25 cellular contexts compared by ENCODE assay signal in genomic region chr20:57913156-57913930, GRCh38.
"Had no signal": no experiment of that assay in that cellular context is flagged by ENCODE, and none has a peak within 500 bp of the region (broad histone marks: within the 10 kb centered on the region; RNA-seq: fewer than 3 reads in every experiment).

No MANE protein-coding gene starts in this region.

- H3K27ac Mint-ChIP-seq: effector memory CD8-positive, alpha-beta T cell; immature natural killer cell; naive thymus-derived CD8-positive, alpha-beta T cell; type B pancreatic cell had no signal

- FAIRE-seq: endometrium, frontal cortex, keratinocyte had no signal

- H3K27me3 ChIP-seq: testis, tibial artery, vagina had no signal

- H3K36me3 Mint-ChIP-seq: immature natural killer cell; naive thymus-derived CD8-positive, alpha-beta T cell; type B pancreatic cell had no signal

- H3K4me1 ChIP-seq: lower lobe of right lung, psoas muscle had no signal

- H3K9me3 ChIP-seq: esophagus squamous epithelium, lower lobe of right lung, psoas muscle, spleen, testis, tibial artery, vagina had no signal

- ATAC-seq: effector memory CD8-positive, alpha-beta T cell; left ventricle myocardium superior; naive thymus-derived CD8-positive, alpha-beta T cell; psoas muscle had no signal

- H3K27ac ChIP-seq: esophagus squamous epithelium, lower lobe of right lung, psoas muscle, skin epidermis, testis, tibial artery, vagina had no signal

- H3K4me3 ChIP-seq: esophagus squamous epithelium, lower lobe of right lung, psoas muscle, skin epidermis, spleen, testis, tibial artery, vagina had no signal

- H3K4me3 Mint-ChIP-seq: effector memory CD8-positive, alpha-beta T cell; immature natural killer cell; naive thymus-derived CD8-positive, alpha-beta T cell; type B pancreatic cell had no signal

- H3K36me3 ChIP-seq: esophagus squamous epithelium, lower lobe of right lung, spleen, tibial artery, vagina had no signal

- H3K4me1 Mint-ChIP-seq: immature natural killer cell; naive thymus-derived CD8-positive, alpha-beta T cell had no signal

- DNase-seq: cerebellar nuclear complex; cortex of kidney; effector memory CD8-positive, alpha-beta T cell; erythroblast; esophagus squamous epithelium; hypothalamus; immature natural killer cell; left ventricle myocardium superior; lower lobe of right lung; naive thymus-derived CD8-positive, alpha-beta T cell; nucleus accumbens; psoas muscle; right cardiac atrium; spleen; stimulated activated CD4-positive, alpha-beta T cell treated with anti-CD3 and anti-CD28 coated beads, Interleukin-4, amount 100 ng/mL, for 4 hours; stimulated activated naive CD4-positive, alpha-beta T cell; substantia nigra; testis; tibial artery had no signal
